In the genomic region with DNA sequence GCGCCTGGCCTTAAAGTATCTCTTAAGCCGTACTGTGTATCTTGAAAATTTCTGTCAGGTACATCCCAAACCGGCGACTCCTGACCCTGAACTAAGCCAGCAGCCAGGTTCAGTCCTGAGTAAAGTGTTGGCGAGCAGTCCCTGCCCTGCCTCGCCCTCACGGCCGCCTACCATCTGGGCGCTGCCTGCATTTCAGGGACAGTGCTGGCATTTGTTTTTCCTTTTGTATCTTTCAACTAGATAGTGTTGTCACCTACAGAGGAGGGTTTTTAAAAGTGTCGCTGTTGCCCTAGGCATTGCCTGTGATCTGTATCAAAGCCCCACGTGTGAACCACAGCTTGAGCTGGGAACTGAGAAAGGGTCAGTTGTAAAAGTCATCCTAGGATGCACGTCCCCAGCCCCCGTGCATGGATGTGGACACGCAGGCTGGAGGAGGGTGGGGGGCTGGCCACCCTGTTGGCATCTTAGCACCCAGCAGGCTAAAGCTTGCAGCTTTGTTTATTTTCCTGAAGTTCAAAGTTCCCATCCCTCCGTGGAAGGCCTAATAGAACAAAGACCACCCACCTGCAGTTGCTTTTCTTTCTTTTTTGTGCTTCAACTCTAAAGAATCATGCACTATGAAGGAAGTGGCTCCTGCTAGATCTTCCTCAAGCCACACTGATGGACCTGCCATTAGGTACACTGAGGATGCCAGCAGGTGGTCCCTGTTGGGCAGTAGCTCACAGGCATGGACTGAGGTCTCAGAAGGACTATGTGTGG, we compare ENCODE assay signal across 1 cellular context.
TF ChIP-seq lines count a peak whose summit lies in the region.

No MANE protein-coding gene starts in this region.

TF ChIP-seq in HepG2, 621 proteins besides CTCF, POLR2A, EP300 and RAD21 (continued from another document and continues in another):
- TF ChIP-seq ELF3 (CRISPR knock-in tag; IDR thresholded peaks at IDR 0.05) (0 out of 2 replicates have a peak, but pooled peaks have one; percentile 57), ZNF552 (CRISPR knock-in tag; IDR thresholded peaks at IDR 0.05; ENCODE audit: borderline replicate concordance) (no peak), ATF2 (CRISPR knock-in tag; IDR thresholded peaks at IDR 0.05) (no peak), SP5 (CRISPR knock-in tag; IDR thresholded peaks at IDR 0.05; ENCODE audit: borderline replicate concordance, low read depth) (peak; percentile 35; the same call in 1 of the 2 replicates), NFE2L1 (CRISPR knock-in tag; IDR thresholded peaks at IDR 0.05; ENCODE audit: borderline replicate concordance) (no peak), ISX (CRISPR knock-in tag; conservative IDR thresholded peaks at IDR 0.05) (no peak), PCBP1 (IDR thresholded peaks at IDR 0.05; ENCODE audit: borderline replicate concordance, low read depth, low read length) (no peak), BATF2 (CRISPR knock-in tag; IDR thresholded peaks at IDR 0.05) (no peak), SIX4 (CRISPR knock-in tag; IDR thresholded peaks at IDR 0.05) (no peak), GLI4 (CRISPR knock-in tag; IDR thresholded peaks at IDR 0.05; ENCODE audit: borderline replicate concordance) (no peak), ZBTB25 (CRISPR knock-in tag; IDR thresholded peaks at IDR 0.05) (no peak), ZNF280D (CRISPR knock-in tag; IDR thresholded peaks at IDR 0.05) (no peak), AKNA (CRISPR knock-in tag; IDR thresholded peaks at IDR 0.05; ENCODE audit: borderline replicate concordance) (no peak), MIER2 (CRISPR knock-in tag; IDR thresholded peaks at IDR 0.05) (0 out of 2 replicates have a peak, but pooled peaks have one; percentile 52), NR3C1 (CRISPR knock-in tag; IDR thresholded peaks at IDR 0.05) (no peak), BHLHE40 (IDR thresholded peaks at IDR 0.05; ENCODE audit: low read length) (no peak; the same call in 1 of the 2 replicates), U2AF1 (optimal IDR thresholded peaks at IDR 0.05; ENCODE audit: low read depth, low read length) (no peak), YEATS4 (CRISPR knock-in tag; IDR thresholded peaks at IDR 0.05; ENCODE audit: borderline replicate concordance) (peak; percentile 80; the same call in 1 of the 2 replicates), STAT6 (CRISPR knock-in tag; IDR thresholded peaks at IDR 0.05; ENCODE audit: borderline replicate concordance) (no peak), TOE1 (CRISPR knock-in tag; IDR thresholded peaks at IDR 0.05) (no peak), SOX5 (CRISPR knock-in tag; IDR thresholded peaks at IDR 0.05; ENCODE audit: borderline replicate concordance) (peak; percentile 85), ZBTB33 (CRISPR knock-in tag; IDR thresholded peaks at IDR 0.05) (peak; percentile 79), NCOR1 (IDR thresholded peaks at IDR 0.05; ENCODE audit: borderline replicate concordance, low read length) (no peak; the same call in 1 of the 2 replicates), HMG20B (CRISPR knock-in tag; conservative IDR thresholded peaks at IDR 0.05) (no peak), KLF15 (CRISPR knock-in tag; IDR thresholded peaks at IDR 0.05; ENCODE audit: borderline replicate concordance) (no peak), SRSF1 (optimal IDR thresholded peaks at IDR 0.05; ENCODE audit: low read depth, low read length) (no peak), ADNP (CRISPR knock-in tag; IDR thresholded peaks at IDR 0.05) (no peak), BRD4 (CRISPR knock-in tag; IDR thresholded peaks at IDR 0.05) (0 out of 2 replicates have a peak, but pooled peaks have one; percentile 68), ZNF572 (CRISPR knock-in tag; IDR thresholded peaks at IDR 0.05) (peak; percentile 77; the same call in 1 of the 2 replicates), GATAD1 (CRISPR knock-in tag; IDR thresholded peaks at IDR 0.05) (no peak), ZMYM4 (CRISPR knock-in tag; IDR thresholded peaks at IDR 0.05) (peak; percentile 42; the same call in 1 of the 2 replicates), ZNF337 (CRISPR knock-in tag; IDR thresholded peaks at IDR 0.05; ENCODE audit: borderline replicate concordance, low read depth) (no peak), ZNF724P (CRISPR knock-in tag; IDR thresholded peaks at IDR 0.05; ENCODE audit: borderline replicate concordance) (no peak), SYNCRIP (IDR thresholded peaks at IDR 0.05; ENCODE audit: insufficient read depth, low read depth, low read length) (no peak), ZNF672 (CRISPR knock-in tag; IDR thresholded peaks at IDR 0.05) (no peak), SKI (IDR thresholded peaks at IDR 0.05; ENCODE audit: partially characterized antibody) (peak; percentile 20)
- TF ChIP-seq, protein P1, sequence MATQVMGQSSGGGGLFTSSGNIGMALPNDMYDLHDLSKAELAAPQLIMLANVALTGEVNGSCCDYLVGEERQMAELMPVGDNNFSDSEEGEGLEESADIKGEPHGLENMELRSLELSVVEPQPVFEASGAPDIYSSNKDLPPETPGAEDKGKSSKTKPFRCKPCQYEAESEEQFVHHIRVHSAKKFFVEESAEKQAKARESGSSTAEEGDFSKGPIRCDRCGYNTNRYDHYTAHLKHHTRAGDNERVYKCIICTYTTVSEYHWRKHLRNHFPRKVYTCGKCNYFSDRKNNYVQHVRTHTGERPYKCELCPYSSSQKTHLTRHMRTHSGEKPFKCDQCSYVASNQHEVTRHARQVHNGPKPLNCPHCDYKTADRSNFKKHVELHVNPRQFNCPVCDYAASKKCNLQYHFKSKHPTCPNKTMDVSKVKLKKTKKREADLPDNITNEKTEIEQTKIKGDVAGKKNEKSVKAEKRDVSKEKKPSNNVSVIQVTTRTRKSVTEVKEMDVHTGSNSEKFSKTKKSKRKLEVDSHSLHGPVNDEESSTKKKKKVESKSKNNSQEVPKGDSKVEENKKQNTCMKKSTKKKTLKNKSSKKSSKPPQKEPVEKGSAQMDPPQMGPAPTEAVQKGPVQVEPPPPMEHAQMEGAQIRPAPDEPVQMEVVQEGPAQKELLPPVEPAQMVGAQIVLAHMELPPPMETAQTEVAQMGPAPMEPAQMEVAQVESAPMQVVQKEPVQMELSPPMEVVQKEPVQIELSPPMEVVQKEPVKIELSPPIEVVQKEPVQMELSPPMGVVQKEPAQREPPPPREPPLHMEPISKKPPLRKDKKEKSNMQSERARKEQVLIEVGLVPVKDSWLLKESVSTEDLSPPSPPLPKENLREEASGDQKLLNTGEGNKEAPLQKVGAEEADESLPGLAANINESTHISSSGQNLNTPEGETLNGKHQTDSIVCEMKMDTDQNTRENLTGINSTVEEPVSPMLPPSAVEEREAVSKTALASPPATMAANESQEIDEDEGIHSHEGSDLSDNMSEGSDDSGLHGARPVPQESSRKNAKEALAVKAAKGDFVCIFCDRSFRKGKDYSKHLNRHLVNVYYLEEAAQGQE (IDR thresholded peaks at IDR 0.05; ENCODE audit: borderline replicate concordance in 1 of 2, low read depth in 1 of 2, low read length in 2 of 2), result no peak
